In the genomic region with DNA sequence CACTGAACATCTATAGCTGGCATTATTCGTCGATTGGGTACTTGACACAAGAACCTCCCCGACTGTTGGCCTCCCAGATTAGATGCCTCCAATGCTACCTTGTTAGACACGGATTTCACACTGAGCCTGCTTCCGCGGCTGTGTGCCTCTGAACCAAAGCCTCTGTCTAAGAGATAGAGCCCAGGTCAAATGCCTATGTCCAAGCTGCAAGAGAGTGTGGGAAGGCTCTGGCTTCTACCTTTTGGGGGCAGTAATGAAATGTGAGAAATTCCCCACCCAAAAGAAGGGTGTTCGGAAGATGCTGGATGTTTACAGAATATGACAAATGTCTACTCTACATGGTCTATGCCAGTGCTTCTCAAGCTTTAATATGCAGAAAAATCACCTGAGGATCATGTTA, we compare ENCODE assay signal across 13 cellular contexts. TPM values are rescaled to one million over a fixed set of nuclear protein-coding genes. Genes with fewer than 3 reads are reported as not detected.
A peak's percentile ranks its signal among the peaks of the same experiment; 100 is the strongest.
DNase-seq lines count a peak whose midpoint lies in the region; FAIRE-seq and TF ChIP-seq lines count a peak whose summit lies in the region.
"Had no signal": no experiment of that assay in that cellular context is flagged by ENCODE, and none has a peak within 500 bp of the region (broad histone marks: within the 10 kb centered on the region; RNA-seq: fewer than 3 reads in every experiment).

No MANE protein-coding gene starts in this region.

- no peak for DNase-seq in GM06990 (ENCODE audit: extremely low read depth, insufficient read length)
- peak; percentile 2 for DNase-seq in NOMO-1 treated with dmso at 0.1 percent for 144 hours (lab: John Stamatoyannopoulos, UW; ENCODE audit: unreplicated experiment)
- peak in 1 of 2 experiments; percentile 51 for DNase-seq in H1 (ENCODE audit: low read depth in 1 of 2, low spot score in 2 of 2)
- DNase-seq in thyroid gland = no peak
- DNase-seq in GM19240 (ENCODE audit: insufficient read length, low spot score) = no peak
- no peak for DNase-seq in esophagus muscularis mucosa (ENCODE audit: extremely low spot score)
- DNase-seq in cerebellar nuclear complex (lab: John Stamatoyannopoulos, UW) = no peak
- DNase-seq: activated T-cell treated with anti-CD3 and anti-CD28 coated beads, Interleukin-2, amount 50 U/mL, for 4 hours; NCI-H2227 treated with DMSO at 0.1 percent for 48 hours; sigmoid colon; transverse colon had no signal

- TF ChIP-seq POLR2A in H1 (IDR thresholded peaks at IDR 0.05; ENCODE audit: control extremely low read depth in 1 of 2, low read depth in 2 of 2, low read length in 2 of 2) (no peak), thyroid gland (IDR thresholded peaks at IDR 0.05) (no peak), esophagus muscularis mucosa (IDR thresholded peaks at IDR 0.05; ENCODE audit: low read depth) (no peak)

- no peak overlapping the region for H2BK120ac ChIP-seq in H1 (replicated peaks; ENCODE audit: low read depth, low read length)

- H3K4me3 ChIP-seq in GM06990 (replicated peaks; ENCODE audit: low read depth, low read length) (no peak overlapping the region), H1 (ENCODE audit: extremely low read depth in 1 of 4, insufficient read depth in 2 of 4, low read depth in 3 of 4, low read length in 4 of 4) (no peak overlapping the region), thyroid gland (replicated peaks in 1 of 3) (no peak overlapping the region), esophagus muscularis mucosa (no peak overlapping the region)
- H3K4me3 ChIP-seq: sigmoid colon, transverse colon had no signal

- H3K27me3 ChIP-seq in GM06990 (replicated peaks; ENCODE audit: control insufficient read depth, insufficient read depth, low read length) (no peaks in the 10 kb centered on the region), H1 (replicated peaks in 1 of 4; ENCODE audit: control insufficient read depth in 3 of 4, extremely low read depth in 1 of 4, insufficient read depth in 3 of 4, low read length in 3 of 4) (no peaks in the 10 kb centered on the region), thyroid gland (no peaks in the 10 kb centered on the region), esophagus muscularis mucosa (no peaks in the 10 kb centered on the region)
- H3K27me3 ChIP-seq: sigmoid colon, transverse colon had no signal

- H2BK20ac ChIP-seq in H1 (ENCODE audit: low read length) = no peak overlapping the region

- no peak overlapping the region for H4K8ac ChIP-seq in H1 (ENCODE audit: extremely low read depth, insufficient read depth, low read length)

- H2AK5ac ChIP-seq in H1 (ENCODE audit: low read depth, low read length) = no peak overlapping the region

- TF ChIP-seq CTCF in 22Rv1 (IDR thresholded peaks at IDR 0.05) = peak; percentile 35
- peak; percentile 54 for TF ChIP-seq CTCF in GM06990 (IDR thresholded peaks at IDR 0.05; ENCODE audit: insufficient read depth, low read length, poor library complexity, severe bottlenecking)
- TF ChIP-seq CTCF in H1 (IDR thresholded peaks at IDR 0.05; ENCODE audit: control extremely low read depth in 1 of 3, insufficient read depth in 1 of 3, low read depth in 1 of 3, low read length in 3 of 3) = peak; percentile 18 to 62 (median 35); a peak in 3 of 4 replicates
- TF ChIP-seq CTCF in thyroid gland (IDR thresholded peaks at IDR 0.05) = no peak
- TF ChIP-seq CTCF in esophagus muscularis mucosa (IDR thresholded peaks at IDR 0.05) = no peak

- H3K56ac ChIP-seq in H1 (replicated peaks; ENCODE audit: insufficient read length, low read depth, low read length) = no peak overlapping the region

- TF ChIP-seq EP300 in H1 (IDR thresholded peaks at IDR 0.05; ENCODE audit: borderline replicate concordance in 1 of 2, low read depth in 2 of 2, low read length in 2 of 2) = no peak
- no peak for TF ChIP-seq EP300 in esophagus muscularis mucosa (IDR thresholded peaks at IDR 0.05)

- no peak overlapping the region for H2BK5ac ChIP-seq in H1 (ENCODE audit: low read depth, low read length)

- peaks cover 0 to 22% of the 10 kb centered on the region in 2 experiments; a peak in 3 of 4 replicates for H3K79me2 ChIP-seq in H1 (ENCODE audit: control insufficient read depth in 1 of 2, insufficient read depth in 2 of 2, low read length in 2 of 2)

- no peak overlapping the region for H2BK12ac ChIP-seq in H1 (ENCODE audit: low read depth, low read length)

- TF ChIP-seq RAD21 in H1 (IDR thresholded peaks at IDR 0.05 in 1 of 2, conservative IDR thresholded peaks at IDR 0.05 in 1 of 2; ENCODE audit: low read depth in 2 of 2, low read length in 2 of 2) = peak; percentile 35 to 54; a peak in 3 of 4 replicates

- H4K20me1 ChIP-seq in H1 (replicated peaks in 1 of 2; ENCODE audit: control insufficient read depth in 1 of 2, insufficient read depth in 2 of 2, low read length in 2 of 2) = peaks cover 0 to 4% of the 10 kb centered on the region in 2 experiments

- 0 out of 7 replicates have a peak overlapping the region, but pooled peaks of 1 of the 4 experiments have one; percentile 20 for H3K9ac ChIP-seq in H1 (replicated peaks in 1 of 4; ENCODE audit: extremely low read depth in 1 of 4, low read depth in 3 of 4, low read length in 3 of 4)

- H3K9me3 ChIP-seq in H1 (ENCODE audit: insufficient read depth in 2 of 2, low read depth in 1 of 2, low read length in 1 of 2) (no peaks in the 10 kb centered on the region), thyroid gland (no peaks in the 10 kb centered on the region), esophagus muscularis mucosa (no peaks in the 10 kb centered on the region)
- H3K9me3 ChIP-seq: sigmoid colon, transverse colon had no signal

- H3K36me3 ChIP-seq in GM06990 (ENCODE audit: control insufficient read depth, insufficient read depth, low read length) (peaks cover 5% of the 10 kb centered on the region; the same call in 1 of the 2 replicates), H1 (ENCODE audit: control insufficient read depth in 2 of 4, insufficient read depth in 4 of 4, low read length in 3 of 4) (peaks cover 0 to 7% (median 0%) of the 10 kb centered on the region in 4 experiments; a peak in 2 of 8 replicates), thyroid gland (peaks cover 0 to 5% of the 10 kb centered on the region in 2 donors), esophagus muscularis mucosa (peaks cover 8 to 16% (median 14%) of the 10 kb centered on the region in 4 donors)
- H3K36me3 ChIP-seq: transverse colon had no signal

- no peaks in the 10 kb centered on the region; the same call in 1 of the 2 replicates for H3K23me2 ChIP-seq in H1 (ENCODE audit: low read depth, low read length)

- no peak overlapping the region for H3K27ac ChIP-seq in 22Rv1
- no peak overlapping the region for H3K27ac ChIP-seq in H1 (ENCODE audit: low read depth, low read length)
- no peak overlapping the region for H3K27ac ChIP-seq in thyroid gland
- no peak overlapping the region for H3K27ac ChIP-seq in esophagus muscularis mucosa (replicated peaks in 1 of 4)
- H3K27ac ChIP-seq: sigmoid colon, transverse colon had no signal

- intact Hi-C loops in thyroid gland (cut with DNase I) = loop anchor here (5.0 to 10.0 kb wide), 2 partner anchors 125 to 208 kb away; partner anchors contain the start of gene BAHD1
- intact Hi-C loops in esophagus muscularis mucosa (cut with DNase I) = loop anchor here (10.0 kb wide), 1 partner anchor 188 kb away; the partner anchor contains the start of gene RMDN3

- no peak overlapping the region for H4K91ac ChIP-seq in H1 (replicated peaks; ENCODE audit: insufficient read length, low read length)

- CTCF ChIA-PET in H1 (lab: Charles Lee; ENCODE audit: partially characterized antibody) = interaction anchor here (0.7 to 2.3 kb wide), 7 partner anchors 21 to 177 kb away, joined by 3 to 7 read pairs (median 3); partner anchors contain the start of gene RAD51

- no peak overlapping the region; the same call in 1 of the 2 replicates for H3K18ac ChIP-seq in H1 (ENCODE audit: extremely low read depth, low read length)

- POLR2A ChIA-PET in H1 (lab: Charles Lee; ENCODE audit: partially characterized antibody) = no interaction called here

- no peak overlapping the region for H3K14ac ChIP-seq in H1 (ENCODE audit: insufficient read length)

- no peak for FAIRE-seq in H1 (lab: Jason Lieb, UNC)
- FAIRE-seq: frontal cortex had no signal

- H2BK15ac ChIP-seq in H1 (ENCODE audit: low read length) = peak overlapping the region; percentile 93; the same call in 1 of the 2 replicates

- no peak overlapping the region for H3K23ac ChIP-seq in H1 (ENCODE audit: insufficient read length)

- WGBS in H1 (ENCODE audit: extremely low coverage in 1 of 2, insufficient coverage in 1 of 2, insufficient read length in 1 of 2, insufficient replicate concordance in 2 of 2, low coverage in 1 of 2, low lambda C conversion rate in 2 of 2, missing lambda C conversion rate in 1 of 2), 2 experiments = 55% methylated on average over 7 of the region's 7 CpGs; no CpG with 5 or more reads in 1 of the 2 experiments
- WGBS in thyroid gland, 2 donors = 28 to 47% methylated on average over 7 of the region's 7 CpGs
- 44% methylated on average over 7 of the region's 7 CpGs for WGBS in esophagus muscularis mucosa

- peaks cover 8% of the 10 kb centered on the region; the same call in 1 of the 2 replicates for H3K79me1 ChIP-seq in H1 (ENCODE audit: low read depth, low read length)

- no peak overlapping the region for H4K5ac ChIP-seq in H1 (ENCODE audit: insufficient read length, low read depth, low read length)

- H3K4me2 ChIP-seq in H1 (ENCODE audit: insufficient read depth in 1 of 2, low read depth in 2 of 2, low read length in 2 of 2) = no peak overlapping the region; a peak in 1 of 4 replicates

- H3K4ac ChIP-seq in H1 (replicated peaks; ENCODE audit: insufficient read length, low read depth, low read length) = no peak overlapping the region

- H3K4me1 ChIP-seq in H1 (replicated peaks in 1 of 4; ENCODE audit: control insufficient read depth in 3 of 4, insufficient read depth in 4 of 4, low read length in 3 of 4) = peaks cover 0 to 10% (median 4%) of the 10 kb centered on the region in 4 experiments; a peak in 4 of 7 replicates
- H3K4me1 ChIP-seq in thyroid gland = peaks cover 17 to 24% of the 10 kb centered on the region in 2 donors
- peaks cover 32 to 57% (median 49%) of the 10 kb centered on the region in 4 donors for H3K4me1 ChIP-seq in esophagus muscularis mucosa

- peak overlapping the region; percentile 85; the same call in 1 of the 2 replicates for H2AFZ ChIP-seq in H1 (ENCODE audit: low read length)

RNA-seq across cellular contexts. Expression of gene RPUSD2, which starts 2.0 kb away (rescaled TPM):
- 25.1 and 28.5 TPM in 2 replicates for total RNA-seq in H1 (2021; fragmentation: NEBNext Ultra II Directional; extraction: Animal tissue kit (Norgen Biotek cat#: 25700))
- 14.5 and 19.9 TPM in 2 replicates for polyA plus RNA-seq in H1 (2011; rRNA removed)
- polyA plus RNA-seq in H1 (2011; cell fraction: cytosol; rRNA removed) = 21.3 TPM
- polyA plus RNA-seq in H1 (2011; cell fraction: nucleus; rRNA removed) = 19.8 TPM
- 13.9 to 24.2 TPM (median 21.4 TPM) in 4 replicates for polyA plus RNA-seq in H1 (2012, experiment 1 of 2)
- polyA plus RNA-seq in H1 (2012, experiment 2 of 2) = 15.9 TPM
- 13.7 TPM for polyA plus RNA-seq in H1 (2013, experiment 1 of 2)
- 13.3 TPM for polyA plus RNA-seq in H1 (2013, experiment 2 of 2)
- 27.3 and 29.3 TPM in 2 replicates for polyA minus RNA-seq in H1 (2011; rRNA and poly(A)+ RNA removed)
- 13.7 TPM for polyA minus RNA-seq in H1 (2011; cell fraction: cytosol; rRNA and poly(A)+ RNA removed)
- polyA minus RNA-seq in H1 (2011; cell fraction: nucleus; rRNA and poly(A)+ RNA removed) = 8.3 TPM
- total RNA-seq in thyroid gland (10 to 100 TPM in 1 of 4 donors, 1 to 10 TPM in 3; 5.8 to 10.1 (median 7.1) TPM), esophagus muscularis mucosa (10 to 100 TPM in 3 of 4 donors, 1 to 10 TPM in 1; 8.7 to 13.5 (median 10.6) TPM)

RNA-seq across cellular contexts. Expression of gene CCDC32, which starts 2.3 kb away (rescaled TPM):
- 10.2 and 12.1 TPM in 2 replicates for total RNA-seq in H1 (2021; fragmentation: NEBNext Ultra II Directional; extraction: Animal tissue kit (Norgen Biotek cat#: 25700))
- polyA plus RNA-seq in H1 (2011; rRNA removed) = 2.9 and 8.9 TPM in 2 replicates
- polyA plus RNA-seq in H1 (2011; cell fraction: cytosol; rRNA removed) = 6.4 TPM
- 3.2 TPM for polyA plus RNA-seq in H1 (2011; cell fraction: nucleus; rRNA removed)
- 7.0 to 17.9 TPM (median 11.7 TPM) in 4 replicates for polyA plus RNA-seq in H1 (2012, experiment 1 of 2)
- polyA plus RNA-seq in H1 (2012, experiment 2 of 2) = 9.9 TPM
- polyA plus RNA-seq in H1 (2013, experiment 1 of 2) = 7.2 TPM
- polyA plus RNA-seq in H1 (2013, experiment 2 of 2) = 7.2 TPM
- polyA minus RNA-seq in H1 (2011; rRNA and poly(A)+ RNA removed) = 14.3 and 25.0 TPM in 2 replicates
- 1.2 TPM for polyA minus RNA-seq in H1 (2011; cell fraction: cytosol; rRNA and poly(A)+ RNA removed)
- polyA minus RNA-seq in H1 (2011; cell fraction: nucleus; rRNA and poly(A)+ RNA removed) = 26.8 TPM
- total RNA-seq in thyroid gland = 10 to 100 TPM; 36.8 to 49.0 (median 43.7) TPM
- total RNA-seq in esophagus muscularis mucosa = 10 to 100 TPM; 24.9 to 38.3 (median 36.0) TPM

RNA-seq across cellular contexts. Expression of gene KNL1, which starts 26.9 kb away (rescaled TPM):
- 22.3 and 22.5 TPM in 2 replicates for total RNA-seq in H1 (2021; fragmentation: NEBNext Ultra II Directional; extraction: Animal tissue kit (Norgen Biotek cat#: 25700))
- polyA plus RNA-seq in H1 (2011; rRNA removed) = 2.7 and 4.4 TPM in 2 replicates
- polyA plus RNA-seq in H1 (2011; cell fraction: cytosol; rRNA removed) = 5.3 TPM
- 2.5 TPM for polyA plus RNA-seq in H1 (2011; cell fraction: nucleus; rRNA removed)
- polyA plus RNA-seq in H1 (2012, experiment 1 of 2) = 4.3 to 8.7 TPM (median 5.6 TPM) in 4 replicates
- 1.1 TPM for polyA plus RNA-seq in H1 (2012, experiment 2 of 2)
- polyA plus RNA-seq in H1 (2013, experiment 1 of 2) = 11.3 TPM
- 9.8 TPM for polyA plus RNA-seq in H1 (2013, experiment 2 of 2)
- polyA minus RNA-seq in H1 (2011; rRNA and poly(A)+ RNA removed) = 12.1 and 20.2 TPM in 2 replicates
- 10.6 TPM for polyA minus RNA-seq in H1 (2011; cell fraction: cytosol; rRNA and poly(A)+ RNA removed)
- polyA minus RNA-seq in H1 (2011; cell fraction: nucleus; rRNA and poly(A)+ RNA removed) = 22.0 TPM
- total RNA-seq in thyroid gland (1 to 10 TPM in 2 of 4 donors, under 1 TPM in 2; 0.78 to 3.8 (median 0.93) TPM), esophagus muscularis mucosa (under 1 TPM in 3 of 4 donors, not detected in 1; 0.06 to 0.63 (median 0.17) TPM)

Comparison
In these comparisons a context has a peak if more than half of its experiments do, and no peak if none do; other contexts are left out.
1. CTCF ChIP-seq: peak in 22Rv1 (single experiment), GM06990 (single experiment) and H1 (3 of 3); none in thyroid gland (0 of 6) and esophagus muscularis mucosa (0 of 3).